38 cellular contexts compared by ENCODE assay signal in the genomic region with DNA sequence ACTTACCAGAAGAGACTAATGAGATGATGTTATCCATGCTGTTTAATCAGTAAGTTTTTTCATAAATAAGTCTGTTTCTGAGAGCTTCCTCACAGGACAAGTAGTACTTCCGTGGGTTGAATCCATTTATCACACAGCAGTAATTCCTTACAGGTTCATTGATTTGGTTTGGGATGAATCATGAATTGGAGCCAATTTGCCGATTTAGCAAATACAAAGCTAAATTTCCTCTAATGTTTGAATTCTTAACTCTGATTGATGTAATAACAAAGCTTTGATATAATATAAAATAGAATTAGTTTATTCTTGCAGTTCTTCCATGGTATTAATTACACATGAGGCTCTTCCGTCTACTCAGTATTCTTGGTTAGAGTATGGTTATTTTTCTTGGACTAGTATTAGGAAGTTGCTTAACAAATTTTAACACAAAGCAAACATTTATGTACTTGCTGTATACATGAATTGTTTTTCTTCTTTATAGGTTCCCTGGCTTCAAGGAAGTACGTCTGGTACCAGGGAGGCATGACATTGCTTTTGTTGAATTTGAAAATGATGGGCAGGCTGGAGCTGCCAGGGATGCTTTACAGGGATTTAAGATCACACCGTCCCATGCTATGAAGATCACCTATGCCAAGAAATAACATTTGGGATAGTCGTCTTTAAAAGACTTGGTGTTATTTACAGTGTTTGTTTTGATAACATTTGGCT. TPM values are rescaled to one million over a fixed set of nuclear protein-coding genes. Genes with fewer than 3 reads are reported as not detected.
"Had no signal": no experiment of that assay in that cellular context is flagged by ENCODE, and none has a peak within 500 bp of the region (broad histone marks: within the 10 kb centered on the region; RNA-seq: fewer than 3 reads in every experiment).

No MANE protein-coding gene starts in this region.

- ATAC-seq: activated CD4-positive, alpha-beta T cell treated with anti-CD3 and anti-CD28 coated beads for 36 hours; activated CD8-positive, alpha-beta memory T cell treated with anti-CD3 and anti-CD28 coated beads, Interleukin-2, amount 10 ng/mL, durations not matched to agents 7 days and 5 days; activated CD8-positive, alpha-beta T cell treated with anti-CD3 and anti-CD28 coated beads, Interleukin-2, amount 10 ng/mL, durations not matched to agents 7 days and 5 days; activated T-helper 17 cell treated with anti-CD3 and anti-CD28 coated beads, Interleukin-2, amount 50 U/mL, for 72 hours; foreskin keratinocyte; gastrocnemius medialis; heart left ventricle had no signal

- H3K4me1 ChIP-seq: esophagus muscularis mucosa, foreskin keratinocyte, gastrocnemius medialis, heart left ventricle had no signal

- H3K27ac ChIP-seq: brain microvascular endothelial cell, coronary artery, dorsolateral prefrontal cortex, esophagus muscularis mucosa, foreskin keratinocyte, gastrocnemius medialis, heart left ventricle had no signal

- H3K27ac Mint-ChIP-seq: activated CD4-positive, alpha-beta memory T cell treated with anti-CD3 and anti-CD28 coated beads for 36 hours; activated CD4-positive, alpha-beta T cell treated with anti-CD3 and anti-CD28 coated beads for 36 hours; activated CD4-positive, alpha-beta T cell treated with anti-CD3 and anti-CD28 coated beads, Interleukin-2, amount 10 ng/mL, durations not matched to agents 24 days and 14 days; activated CD8-positive, alpha-beta memory T cell treated with anti-CD3 and anti-CD28 coated beads, Interleukin-2, amount 10 ng/mL, durations not matched to agents 7 days and 5 days; activated CD8-positive, alpha-beta T cell treated with anti-CD3 and anti-CD28 coated beads, Interleukin-2, amount 10 ng/mL, durations not matched to agents 7 days and 5 days; activated naive CD8-positive, alpha-beta T cell; activated T-helper 17 cell treated with anti-CD3 and anti-CD28 coated beads, Interleukin-2, amount 50 U/mL, for 72 hours; dendritic cell treated with granulocyte-macrophage colony-stimulating factor and Interleukin-4, amounts not matched to agents 40 ng/mL and 50 ng/mL, for 4 days; endodermal cell had no signal

- H3K9me3 ChIP-seq: esophagus muscularis mucosa, gastrocnemius medialis, heart left ventricle had no signal

- H3K4me3 ChIP-seq: coronary artery, dorsolateral prefrontal cortex, esophagus muscularis mucosa, gastrocnemius medialis, heart left ventricle had no signal

- H3K4me1 Mint-ChIP-seq: endodermal cell had no signal

- H3K4me3 Mint-ChIP-seq: activated CD4-positive, alpha-beta memory T cell treated with anti-CD3 and anti-CD28 coated beads for 36 hours; activated CD4-positive, alpha-beta T cell treated with anti-CD3 and anti-CD28 coated beads for 36 hours; activated CD4-positive, alpha-beta T cell treated with anti-CD3 and anti-CD28 coated beads, Interleukin-2, amount 10 ng/mL, durations not matched to agents 24 days and 14 days; activated CD8-positive, alpha-beta memory T cell treated with anti-CD3 and anti-CD28 coated beads, Interleukin-2, amount 10 ng/mL, durations not matched to agents 7 days and 5 days; activated CD8-positive, alpha-beta T cell treated with anti-CD3 and anti-CD28 coated beads, Interleukin-2, amount 10 ng/mL, durations not matched to agents 7 days and 5 days; activated naive CD8-positive, alpha-beta T cell; activated T-helper 17 cell treated with anti-CD3 and anti-CD28 coated beads, Interleukin-2, amount 50 U/mL, for 72 hours; central memory CD8-positive, alpha-beta T cell; dendritic cell treated with granulocyte-macrophage colony-stimulating factor and Interleukin-4, amounts not matched to agents 40 ng/mL and 50 ng/mL, for 4 days; endodermal cell had no signal

- H3K9me3 Mint-ChIP-seq: activated CD4-positive, alpha-beta memory T cell treated with anti-CD3 and anti-CD28 coated beads for 36 hours; activated CD4-positive, alpha-beta T cell treated with anti-CD3 and anti-CD28 coated beads, Interleukin-2, amount 10 ng/mL, durations not matched to agents 24 days and 14 days; activated T-helper 17 cell treated with anti-CD3 and anti-CD28 coated beads, Interleukin-2, amount 50 U/mL, for 72 hours; central memory CD8-positive, alpha-beta T cell; dendritic cell treated with granulocyte-macrophage colony-stimulating factor and Interleukin-4, amounts not matched to agents 40 ng/mL and 50 ng/mL, for 4 days; endodermal cell had no signal

- DNase-seq: activated CD4-positive, alpha-beta memory T cell treated with anti-CD3 and anti-CD28 coated beads for 36 hours; activated CD4-positive, alpha-beta T cell treated with anti-CD3 and anti-CD28 coated beads for 36 hours; activated CD4-positive, alpha-beta T cell treated with anti-CD3 and anti-CD28 coated beads, Interleukin-2, amount 10 ng/mL, durations not matched to agents 24 days and 14 days; activated CD4-positive, CD25-positive, alpha-beta regulatory T cell; activated CD4-positive, CD25-positive, alpha-beta regulatory T cell treated with anti-CD3 and anti-CD28 coated beads, Interleukin-2, amount 50 U/mL, for 72 hours; activated CD8-positive, alpha-beta memory T cell treated with anti-CD3 and anti-CD28 coated beads, Interleukin-2, amount 10 ng/mL, durations not matched to agents 7 days and 5 days; activated CD8-positive, alpha-beta memory T cell treated with anti-CD3 and anti-CD28 coated beads, Interleukin-2, amount 50 U/mL, for 4 hours; activated CD8-positive, alpha-beta T cell treated with anti-CD3 and anti-CD28 coated beads, Interleukin-2, amount 10 ng/mL, durations not matched to agents 7 days and 5 days; activated effector memory CD4-positive, alpha-beta T cell treated with Interleukin-2 at 50 U/mL for 16 hours; activated gamma-delta T cell treated with Interleukin-2 at 50 U/mL for 16 hours; activated naive CD4-positive, alpha-beta T cell treated with anti-CD3 and anti-CD28 coated beads, Interleukin-2, amount 50 U/mL, for 16 hours; activated naive CD4-positive, alpha-beta T cell treated with Interleukin-2 at 50 U/mL for 16 hours; activated T-cell treated with anti-CD3 and anti-CD28 coated beads, Interleukin-2, amount 50 U/mL, for 1 hour; amniotic stem cell; anterior cingulate cortex; brain microvascular endothelial cell; dorsolateral prefrontal cortex; effector memory CD4-positive, alpha-beta T cell; endodermal cell; erythroblast; foreskin keratinocyte; gastrocnemius medialis; glutamatergic neuron; heart left ventricle; T-helper 2 cell had no signal

- H3K27me3 Mint-ChIP-seq: activated CD4-positive, alpha-beta T cell treated with anti-CD3 and anti-CD28 coated beads for 36 hours; activated naive CD8-positive, alpha-beta T cell; activated T-helper 17 cell treated with anti-CD3 and anti-CD28 coated beads, Interleukin-2, amount 50 U/mL, for 72 hours; central memory CD8-positive, alpha-beta T cell had no signal

- H3K27me3 ChIP-seq: brain microvascular endothelial cell, dorsolateral prefrontal cortex, foreskin keratinocyte, gastrocnemius medialis had no signal

RNA-seq across cellular contexts. Expression of gene OTOR, which starts 7.6 kb away (rescaled TPM):
- total RNA-seq: activated CD4-positive, alpha-beta memory T cell treated with anti-CD3 and anti-CD28 coated beads for 36 hours; activated CD4-positive, alpha-beta T cell treated with anti-CD3 and anti-CD28 coated beads for 36 hours; activated CD4-positive, alpha-beta T cell treated with anti-CD3 and anti-CD28 coated beads, Interleukin-2, amount 10 ng/mL, durations not matched to agents 24 days and 14 days; activated CD8-positive, alpha-beta memory T cell treated with anti-CD3 and anti-CD28 coated beads for 36 hours; activated CD8-positive, alpha-beta memory T cell treated with anti-CD3 and anti-CD28 coated beads, Interleukin-2, amount 10 ng/mL, durations not matched to agents 7 days and 5 days; activated CD8-positive, alpha-beta T cell treated with anti-CD3 and anti-CD28 coated beads, Interleukin-2, amount 10 ng/mL, durations not matched to agents 7 days and 5 days; activated T-helper 17 cell treated with anti-CD3 and anti-CD28 coated beads, Interleukin-2, amount 50 U/mL, for 72 hours; astrocyte; bronchial epithelial cell; cardiac septum; cerebellum; endodermal cell; esophagus muscularis mucosa; foreskin keratinocyte; gastrocnemius medialis; heart left ventricle; T-helper 1 cell treated with Interleukin-12 subunit alpha and Interleukin-12 subunit beta and Interleukin-4 antibody, amounts not matched to agents 30 ng/mL and 1 ng/mL, for 36 hours had no signal
- polyA plus RNA-seq: adipose tissue, foreskin keratinocyte, heart left ventricle had no signal
